7 cellular contexts compared by ENCODE assay signal in the genomic region with DNA sequence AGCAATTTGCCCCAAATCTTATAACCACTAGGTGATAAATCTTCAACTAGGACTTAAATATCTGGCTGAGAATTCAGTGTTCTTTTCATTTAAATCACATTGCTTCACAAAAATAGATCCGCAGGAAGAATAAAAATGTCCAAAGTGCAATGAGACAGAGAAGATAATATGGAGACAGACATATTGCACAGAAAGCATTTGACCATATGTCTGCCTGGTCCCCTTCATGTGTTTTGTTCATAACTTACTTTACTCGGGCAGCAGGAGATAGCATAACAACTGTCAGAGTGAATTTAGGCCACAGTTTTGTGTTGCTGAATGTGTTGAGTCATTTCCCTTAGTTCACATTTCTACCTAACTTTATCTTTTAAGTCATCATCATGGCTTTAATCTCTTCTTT.
DNase-seq lines count a peak whose midpoint lies in the region; FAIRE-seq and TF ChIP-seq lines count a peak whose summit lies in the region.
"Not testable (repeated sequence)": the region's sequence is repeated elsewhere in the genome, so short reads cannot be mapped to it uniquely, and the experiment has no call there.

No MANE protein-coding gene starts in this region.

- intact Hi-C loops in activated CD4-positive, alpha-beta memory T cell treated with anti-CD3 and anti-CD28 coated beads for 36 hours (cut with micrococcal nuclease): loop anchor here (2.0 to 10.0 kb wide), 3 partner anchors 47 to 160 kb away; no protein-coding TSS in a partner anchor
- intact Hi-C loops in activated T-helper 2 cell treated with anti-CD3 and anti-CD28 coated beads, Interferon-gamma antibody, Interleukin-2, Interleukin-4, amounts not matched to agents 10 μg/mL and 5 μg/mL and 100 μg/mL, durations not matched to agents 14 hours and 24 hours and 36 hours (cut with micrococcal nuclease): loop anchor here (1.0 to 5.0 kb wide), 6 partner anchors 26 to 154 kb away; partner anchors contain the start of gene EMB

- H3K79me2 ChIP-seq in astrocyte (ENCODE audit: insufficient read depth, low read length); smooth muscle cell (ENCODE audit: low read depth): not testable (repeated sequence)

- H3K36me3 ChIP-seq in Peyer's patch; astrocyte (ENCODE audit: insufficient read depth, low read length); smooth muscle cell (ENCODE audit: low read depth): not testable (repeated sequence)

- not testable (repeated sequence) for TF ChIP-seq POLR2A in Peyer's patch (IDR thresholded peaks at IDR 0.05)

- H2AFZ ChIP-seq in astrocyte (ENCODE audit: low read depth, low read length); smooth muscle cell (ENCODE audit: low read depth): not testable (repeated sequence)

- peak overlapping the region in 3 of 4 donors; percentile 26 to 70 (median 35) for H3K27ac ChIP-seq in Peyer's patch
- not testable (repeated sequence) for H3K27ac ChIP-seq in astrocyte (ENCODE audit: low read depth, low read length)
- peak overlapping the region; percentile 60 for H3K27ac ChIP-seq in smooth muscle cell (ENCODE audit: low read depth)

- H3K27me3 Mint-ChIP-seq in activated CD4-positive, alpha-beta memory T cell treated with anti-CD3 and anti-CD28 coated beads for 36 hours; activated T-helper 2 cell treated with anti-CD3 and anti-CD28 coated beads, Interferon-gamma antibody, Interleukin-2, Interleukin-4, amounts not matched to agents 10 μg/mL and 5 μg/mL and 100 μg/mL, durations not matched to agents 14 hours and 24 hours and 36 hours (ENCODE audit: low read depth); astrocyte (ENCODE audit: low read depth, unreplicated experiment): not testable (repeated sequence)

- H3K27me3 ChIP-seq in Peyer's patch; astrocyte (ENCODE audit: insufficient read depth, low read length); smooth muscle cell (ENCODE audit: low read depth): not testable (repeated sequence)

- H3K4me2 ChIP-seq in astrocyte (ENCODE audit: low read length): peak overlapping the region; percentile 13
- peak overlapping the region; percentile 8 for H3K4me2 ChIP-seq in smooth muscle cell

- not testable (repeated sequence) for H3K9me3 ChIP-seq in Peyer's patch; astrocyte (ENCODE audit: insufficient read depth, low read depth, low read length); smooth muscle cell (replicated peaks; ENCODE audit: low read depth)

- H3K4me3 Mint-ChIP-seq in activated CD4-positive, alpha-beta memory T cell treated with anti-CD3 and anti-CD28 coated beads for 36 hours: peak overlapping the region; percentile 30
- H3K4me3 Mint-ChIP-seq in activated T-helper 2 cell treated with anti-CD3 and anti-CD28 coated beads, Interferon-gamma antibody, Interleukin-2, Interleukin-4, amounts not matched to agents 10 μg/mL and 5 μg/mL and 100 μg/mL, durations not matched to agents 14 hours and 24 hours and 36 hours (ENCODE audit: low read depth): peak overlapping the region; percentile 45
- H3K4me3 Mint-ChIP-seq in astrocyte (ENCODE audit: unreplicated experiment): not testable (repeated sequence)

- POLR2A ChIA-PET in activated CD4-positive, alpha-beta memory T cell treated with anti-CD3 and anti-CD28 coated beads for 36 hours (lab: Charles Lee): not testable (repeated sequence)

- TF ChIP-seq CTCF in Peyer's patch (IDR thresholded peaks at IDR 0.05); astrocyte (IDR thresholded peaks at IDR 0.05; ENCODE audit: insufficient read depth, low read depth, low read length); fibroblast of villous mesenchyme (IDR thresholded peaks at IDR 0.05; ENCODE audit: insufficient read depth, low read depth, low read length); smooth muscle cell (IDR thresholded peaks at IDR 0.05; ENCODE audit: borderline replicate concordance, insufficient read depth, poor library complexity, severe bottlenecking): not testable (repeated sequence)

- H4K20me1 ChIP-seq in astrocyte (ENCODE audit: insufficient read depth, low read length); smooth muscle cell (ENCODE audit: low read depth): not testable (repeated sequence)

- CTCF ChIA-PET in activated CD4-positive, alpha-beta memory T cell treated with anti-CD3 and anti-CD28 coated beads for 36 hours (lab: Charles Lee): not testable (repeated sequence)

- not testable (repeated sequence) for H3K9ac ChIP-seq in astrocyte (ENCODE audit: low read length); smooth muscle cell (ENCODE audit: low read depth)

- not testable (repeated sequence) for H3F3A ChIP-seq in smooth muscle cell (ENCODE audit: low read depth)

- not testable (repeated sequence) for H3K4me3 ChIP-seq in Peyer's patch; astrocyte (ENCODE audit: insufficient read depth, low read depth, low read length); fibroblast of villous mesenchyme (ENCODE audit: low read depth, low read length); smooth muscle cell

- H3K4me1 ChIP-seq in Peyer's patch; astrocyte (ENCODE audit: insufficient read depth, low read length): not testable (repeated sequence)
- peaks cover 21% of the 10 kb centered on the region for H3K4me1 ChIP-seq in smooth muscle cell (ENCODE audit: low read depth)

- FAIRE-seq in astrocyte (lab: Jason Lieb, UNC): not testable (repeated sequence)

- DNase-seq in EH (ENCODE audit: low read depth): peak; percentile 22
- not testable (repeated sequence) for DNase-seq in Peyer's patch; activated CD4-positive, alpha-beta memory T cell treated with anti-CD3 and anti-CD28 coated beads for 36 hours; activated T-helper 2 cell treated with anti-CD3 and anti-CD28 coated beads, Interferon-gamma antibody, Interleukin-2, Interleukin-4, amounts not matched to agents 10 μg/mL and 5 μg/mL and 100 μg/mL, durations not matched to agents 14 hours and 24 hours and 36 hours (ENCODE audit: low spot score); astrocyte (ENCODE audit: low read depth); smooth muscle cell (lab: John Stamatoyannopoulos, UW; ENCODE audit: unreplicated experiment)
- peak; percentile 0 for DNase-seq in fibroblast of villous mesenchyme (ENCODE audit: low read depth)

- H3K9me3 Mint-ChIP-seq in activated CD4-positive, alpha-beta memory T cell treated with anti-CD3 and anti-CD28 coated beads for 36 hours; activated T-helper 2 cell treated with anti-CD3 and anti-CD28 coated beads, Interferon-gamma antibody, Interleukin-2, Interleukin-4, amounts not matched to agents 10 μg/mL and 5 μg/mL and 100 μg/mL, durations not matched to agents 14 hours and 24 hours and 36 hours; astrocyte (ENCODE audit: unreplicated experiment): not testable (repeated sequence)

- 56% methylated on average over 2 of the region's 2 CpGs for WGBS in smooth muscle cell (ENCODE audit: low lambda C conversion rate)

- not testable (repeated sequence) for H3K36me3 Mint-ChIP-seq in activated CD4-positive, alpha-beta memory T cell treated with anti-CD3 and anti-CD28 coated beads for 36 hours; astrocyte (ENCODE audit: low read depth, unreplicated experiment)
- H3K36me3 Mint-ChIP-seq in activated T-helper 2 cell treated with anti-CD3 and anti-CD28 coated beads, Interferon-gamma antibody, Interleukin-2, Interleukin-4, amounts not matched to agents 10 μg/mL and 5 μg/mL and 100 μg/mL, durations not matched to agents 14 hours and 24 hours and 36 hours (ENCODE audit: low read depth): peaks cover 11% of the 10 kb centered on the region

- H3K27ac Mint-ChIP-seq in activated CD4-positive, alpha-beta memory T cell treated with anti-CD3 and anti-CD28 coated beads for 36 hours: peak overlapping the region; percentile 76
- H3K27ac Mint-ChIP-seq in activated T-helper 2 cell treated with anti-CD3 and anti-CD28 coated beads, Interferon-gamma antibody, Interleukin-2, Interleukin-4, amounts not matched to agents 10 μg/mL and 5 μg/mL and 100 μg/mL, durations not matched to agents 14 hours and 24 hours and 36 hours: peak overlapping the region; percentile 88
- H3K27ac Mint-ChIP-seq in astrocyte (ENCODE audit: unreplicated experiment): peak overlapping the region; percentile 47

- peaks cover 52% of the 10 kb centered on the region for H3K4me1 Mint-ChIP-seq in activated CD4-positive, alpha-beta memory T cell treated with anti-CD3 and anti-CD28 coated beads for 36 hours (ENCODE audit: low read depth)
- H3K4me1 Mint-ChIP-seq in activated T-helper 2 cell treated with anti-CD3 and anti-CD28 coated beads, Interferon-gamma antibody, Interleukin-2, Interleukin-4, amounts not matched to agents 10 μg/mL and 5 μg/mL and 100 μg/mL, durations not matched to agents 14 hours and 24 hours and 36 hours (ENCODE audit: low read depth): peaks cover 52% of the 10 kb centered on the region
- peaks cover 45% of the 10 kb centered on the region for H3K4me1 Mint-ChIP-seq in astrocyte (ENCODE audit: low read depth, unreplicated experiment)
